ENCODE assay signal across 11 cellular contexts in genomic region chr13:46588019-46588418, GRCh38. TPM values are rescaled to one million over a fixed set of nuclear protein-coding genes. Genes with fewer than 3 reads are reported as not detected.
DNase-seq lines count a peak whose midpoint lies in the region; ATAC-seq and TF ChIP-seq lines count a peak whose summit lies in the region.
"Had no signal": no experiment of that assay in that cellular context is flagged by ENCODE, and none has a peak within 500 bp of the region (broad histone marks: within the 10 kb centered on the region; RNA-seq: fewer than 3 reads in every experiment).

No MANE protein-coding gene starts in this region.

- no peaks in the 10 kb centered on the region for H3K9me3 ChIP-seq in BLaER1
- no peaks in the 10 kb centered on the region for H3K9me3 ChIP-seq in OCI-LY7 (ENCODE audit: low read length)

- H3K27ac ChIP-seq in BLaER1 = peak overlapping the region; percentile 19; the same call in 1 of the 2 replicates
- H3K27ac ChIP-seq in OCI-LY7 (ENCODE audit: low read depth, low read length, poor library complexity, severe bottlenecking) = peak overlapping the region; percentile 78

- H3K27me3 ChIP-seq in BLaER1 = no peaks in the 10 kb centered on the region

- BruUV-seq in OCI-LY7 (replicated peaks; lab: Mats Ljungman, UMichigan) = no TSS peak

- no peak for TF ChIP-seq CTCF in OCI-LY7 (conservative IDR thresholded peaks at IDR 0.05; ENCODE audit: low read length)

- intact Hi-C loops in OCI-LY7 (cut with micrococcal nuclease; ENCODE audit: unreplicated experiment) = no loop called here

- H4K20me1 ChIP-seq in BLaER1 (peaks cover 57% of the 10 kb centered on the region), OCI-LY7 (ENCODE audit: insufficient read depth, low read length) (no peaks in the 10 kb centered on the region; the same call in 1 of the 2 replicates)

- POLR2A ChIA-PET in OCI-LY7 (lab: Charles Lee) = interaction anchor here (0.7 to 4.5 kb wide), 6 partner anchors 7 to 217 kb away, joined by 3 to 59 read pairs (median 3); no protein-coding TSS in a partner anchor

- H2AFZ ChIP-seq in OCI-LY7 (ENCODE audit: low read length) = no peak overlapping the region

- DNase-seq in OCI-LY7 (ENCODE audit: low spot score) = peak; percentile 52
- DNase-seq in COR-L47 (lab: John Stamatoyannopoulos, UW) = no peak
- DNase-seq in SKM-1 (lab: John Stamatoyannopoulos, UW; ENCODE audit: unreplicated experiment) = no peak
- DNase-seq in NCI-H69 (lab: John Stamatoyannopoulos, UW) = no peak
- DNase-seq: H9, Kasumi-1, NCI-H82 had no signal

- H3K9me2 ChIP-seq in OCI-LY7 (ENCODE audit: insufficient read depth, low read length) = no peaks in the 10 kb centered on the region

- H3K36me3 ChIP-seq in BLaER1 (no peaks in the 10 kb centered on the region), OCI-LY7 (ENCODE audit: insufficient read depth, low read length) (no peaks in the 10 kb centered on the region)

- CTCF ChIA-PET in OCI-LY7 (lab: Charles Lee; ENCODE audit: unreplicated experiment) = interaction anchor here (0.6 kb wide), 1 partner anchor 9 kb away, joined by 3 read pairs; no protein-coding TSS in a partner anchor

- H3K79me2 ChIP-seq in OCI-LY7 (ENCODE audit: insufficient read depth, low read depth, low read length) = peaks cover 100% of the 10 kb centered on the region

- H3K9ac ChIP-seq in BLaER1 = no peak overlapping the region

- peaks cover 100% of the 10 kb centered on the region for H3K4me1 ChIP-seq in BLaER1
- peaks cover 99% of the 10 kb centered on the region for H3K4me1 ChIP-seq in OCI-LY7 (ENCODE audit: insufficient read depth, low read length, poor library complexity, severe bottlenecking)

- H3K4me2 ChIP-seq in BLaER1 (peak overlapping the region; percentile 83), OCI-LY7 (ENCODE audit: low read length) (peak overlapping the region; percentile 87)

- peak; percentile 54 for ATAC-seq in GM19438 (IDR thresholded peaks at IDR 0.05; ENCODE audit: low read depth, unreplicated experiment)
- ATAC-seq in HG02970 (IDR thresholded peaks at IDR 0.05; ENCODE audit: low FRiP score, unreplicated experiment) = peak; percentile 50
- no peak for ATAC-seq in HG02571 (IDR thresholded peaks at IDR 0.05; ENCODE audit: unreplicated experiment)

- 0 out of 2 replicates have a peak overlapping the region, but pooled peaks have one; percentile 5 for H3K4me3 ChIP-seq in BLaER1
- H3K4me3 ChIP-seq in OCI-LY7 (ENCODE audit: low read depth, low read length, poor library complexity, severe bottlenecking) = peak overlapping the region; percentile 61

RNA-seq across cellular contexts. Expression of gene LRCH1, which starts 35.0 kb away (rescaled TPM):
- 14.9 and 16.7 TPM in 2 replicates for total RNA-seq in OCI-LY7 (2014; rRNA removed; shearing (Covaris generic))
- 27.8 and 35.7 TPM in 2 replicates for total RNA-seq in OCI-LY7 (2022)
